15 cellular contexts compared by ENCODE assay signal in genomic region chr10:96999337-96999736, GRCh38.
A peak's percentile ranks its signal among the peaks of the same experiment; 100 is the strongest.
DNase-seq lines count a peak whose midpoint lies in the region; ATAC-seq and TF ChIP-seq lines count a peak whose summit lies in the region.
"Had no signal": no experiment of that assay in that cellular context is flagged by ENCODE, and none has a peak within 500 bp of the region (broad histone marks: within the 10 kb centered on the region; RNA-seq: fewer than 3 reads in every experiment).

No MANE protein-coding gene starts in this region.

- no peaks in the 10 kb centered on the region for H3K9me3 ChIP-seq in right atrium auricular region
- H3K9me3 ChIP-seq in heart left ventricle, result no peaks in the 10 kb centered on the region
- H3K9me3 ChIP-seq in naive thymus-derived CD4-positive, alpha-beta T cell (ENCODE audit: control insufficient read depth in 2 of 3, low read length in 3 of 3), result no peaks in the 10 kb centered on the region
- no peaks in the 10 kb centered on the region for H3K9me3 ChIP-seq in psoas muscle
- H3K9me3 ChIP-seq: BLaER1 treated with 17β-estradiol and CSF1 and Interleukin-3, amounts not matched to agents 10 nM and 100 nM had no signal

- POLR2A ChIA-PET in naive thymus-derived CD4-positive, alpha-beta T cell (lab: Charles Lee), result no interaction called here

- intact Hi-C loops in heart left ventricle (cut with DNase I) (no loop called here), psoas muscle (cut with DNase I) (no loop called here)
- intact Hi-C loops in naive thymus-derived CD4-positive, alpha-beta T cell (cut with micrococcal nuclease), result no loop called here

- ATAC-seq in heart left ventricle, result no peak
- peak; percentile 18 for ATAC-seq in activated T-helper 17 cell treated with anti-CD3 and anti-CD28 coated beads, Interleukin-2, amount 50 U/mL, for 72 hours (replicated peaks)
- peak; percentile 6 for ATAC-seq in naive thymus-derived CD4-positive, alpha-beta T cell
- ATAC-seq in psoas muscle, result no peak
- ATAC-seq: HCT116 had no signal

- H3K27me3 ChIP-seq in right atrium auricular region (no peaks in the 10 kb centered on the region), heart left ventricle (no peaks in the 10 kb centered on the region), psoas muscle (ENCODE audit: insufficient read depth in 3 of 3, low read length in 2 of 3) (no peaks in the 10 kb centered on the region)
- H3K27me3 ChIP-seq in naive thymus-derived CD4-positive, alpha-beta T cell (ENCODE audit: control insufficient read depth in 2 of 2, insufficient read depth in 2 of 2, low read length in 2 of 2), result no peaks in the 10 kb centered on the region
- H3K27me3 ChIP-seq: BLaER1 treated with 17β-estradiol and CSF1 and Interleukin-3, amounts not matched to agents 10 nM and 100 nM had no signal

- DNase-seq in right atrium auricular region (ENCODE audit: low spot score) (peak; percentile 40), heart left ventricle (no peak), NCI-H1105 treated with DMSO at 0.1 percent for 48 hours (lab: John Stamatoyannopoulos, UW) (no peak), SHP77 (lab: John Stamatoyannopoulos, UW) (no peak), psoas muscle (no peak)
- DNase-seq in naive thymus-derived CD4-positive, alpha-beta T cell, result no peak
- DNase-seq: ACHN; CD4-positive, CD25-positive, alpha-beta regulatory T cell; DMS 273 treated with DMSO at 0.1 percent for 48 hours; GM23248 had no signal

- H3K9me3 Mint-ChIP-seq in activated T-helper 17 cell treated with anti-CD3 and anti-CD28 coated beads, Interleukin-2, amount 50 U/mL, for 72 hours, result no peaks in the 10 kb centered on the region
- no peaks in the 10 kb centered on the region for H3K9me3 Mint-ChIP-seq in naive thymus-derived CD4-positive, alpha-beta T cell
- H3K9me3 Mint-ChIP-seq: CD4-positive, CD25-positive, alpha-beta regulatory T cell had no signal

- no peak overlapping the region for H3K4me3 Mint-ChIP-seq in activated T-helper 17 cell treated with anti-CD3 and anti-CD28 coated beads, Interleukin-2, amount 50 U/mL, for 72 hours
- H3K4me3 Mint-ChIP-seq in naive thymus-derived CD4-positive, alpha-beta T cell, result no peak overlapping the region
- H3K4me3 Mint-ChIP-seq: CD4-positive, CD25-positive, alpha-beta regulatory T cell had no signal

- H3K27ac ChIP-seq in right atrium auricular region (no peak overlapping the region), heart left ventricle (no peak overlapping the region), psoas muscle (no peak overlapping the region)
- H3K27ac ChIP-seq in naive thymus-derived CD4-positive, alpha-beta T cell (ENCODE audit: low read depth, low read length), result no peak overlapping the region
- H3K27ac ChIP-seq: BLaER1 treated with 17β-estradiol and CSF1 and Interleukin-3, amounts not matched to agents 10 nM and 100 nM; GM23248; HL-60 had no signal

- no peak for TF ChIP-seq POLR2A in heart left ventricle (IDR thresholded peaks at IDR 0.05)

- H3K4me3 ChIP-seq in right atrium auricular region, result no peak overlapping the region
- no peak overlapping the region for H3K4me3 ChIP-seq in heart left ventricle
- H3K4me3 ChIP-seq in naive thymus-derived CD4-positive, alpha-beta T cell (ENCODE audit: low read length), result no peak overlapping the region
- H3K4me3 ChIP-seq in psoas muscle, result no peak overlapping the region
- H3K4me3 ChIP-seq: BLaER1 treated with 17β-estradiol and CSF1 and Interleukin-3, amounts not matched to agents 10 nM and 100 nM; GM12878; GM23248 had no signal

- H3K4me1 ChIP-seq in right atrium auricular region (peaks cover 0 to 12% of the 10 kb centered on the region in 2 donors), heart left ventricle (peaks cover 0 to 19% (median 4%) of the 10 kb centered on the region in 12 donors), psoas muscle (peaks cover 6% of the 10 kb centered on the region)
- no peaks in the 10 kb centered on the region for H3K4me1 ChIP-seq in naive thymus-derived CD4-positive, alpha-beta T cell (ENCODE audit: control insufficient read depth in 2 of 2, insufficient read depth in 2 of 2, low read length in 2 of 2)

- H3K36me3 Mint-ChIP-seq in activated T-helper 17 cell treated with anti-CD3 and anti-CD28 coated beads, Interleukin-2, amount 50 U/mL, for 72 hours (ENCODE audit: low read depth), result no peaks in the 10 kb centered on the region
- H3K36me3 Mint-ChIP-seq in naive thymus-derived CD4-positive, alpha-beta T cell, result no peaks in the 10 kb centered on the region
- H3K36me3 Mint-ChIP-seq: CD4-positive, CD25-positive, alpha-beta regulatory T cell had no signal

- 87 to 93% (median 92%) methylated on average over 3 to 4 of the region's 4 CpGs for WGBS in heart left ventricle, 4 donors
- 92 to 96% (median 95%) methylated on average over 4 of the region's 4 CpGs for whole genome bisulfite sequencing in psoas muscle, 3 donors

- no peaks in the 10 kb centered on the region for H3K4me1 Mint-ChIP-seq in activated T-helper 17 cell treated with anti-CD3 and anti-CD28 coated beads, Interleukin-2, amount 50 U/mL, for 72 hours
- H3K4me1 Mint-ChIP-seq in naive thymus-derived CD4-positive, alpha-beta T cell, result no peaks in the 10 kb centered on the region
- H3K4me1 Mint-ChIP-seq: CD4-positive, CD25-positive, alpha-beta regulatory T cell had no signal

- H3K36me3 ChIP-seq in right atrium auricular region, result no peaks in the 10 kb centered on the region
- no peaks in the 10 kb centered on the region for H3K36me3 ChIP-seq in heart left ventricle
- H3K36me3 ChIP-seq in naive thymus-derived CD4-positive, alpha-beta T cell (ENCODE audit: control insufficient read depth in 2 of 3, insufficient read depth in 3 of 3, low read length in 3 of 3), result no peaks in the 10 kb centered on the region
- no peaks in the 10 kb centered on the region for H3K36me3 ChIP-seq in psoas muscle (ENCODE audit: insufficient read depth in 1 of 2, low read depth in 1 of 2)
- H3K36me3 ChIP-seq: BLaER1 treated with 17β-estradiol and CSF1 and Interleukin-3, amounts not matched to agents 10 nM and 100 nM had no signal

- no peak for TF ChIP-seq CTCF in right atrium auricular region (IDR thresholded peaks at IDR 0.05)
- TF ChIP-seq CTCF in heart left ventricle (IDR thresholded peaks at IDR 0.05), result no peak
- no peak for TF ChIP-seq CTCF in psoas muscle (IDR thresholded peaks at IDR 0.05)

- H3K27me3 Mint-ChIP-seq in activated T-helper 17 cell treated with anti-CD3 and anti-CD28 coated beads, Interleukin-2, amount 50 U/mL, for 72 hours, result no peaks in the 10 kb centered on the region
- H3K27me3 Mint-ChIP-seq in naive thymus-derived CD4-positive, alpha-beta T cell, result no peaks in the 10 kb centered on the region
- H3K27me3 Mint-ChIP-seq: CD4-positive, CD25-positive, alpha-beta regulatory T cell had no signal

- CTCF ChIA-PET in naive thymus-derived CD4-positive, alpha-beta T cell (lab: Charles Lee), result no interaction called here

- H3K27ac Mint-ChIP-seq in activated T-helper 17 cell treated with anti-CD3 and anti-CD28 coated beads, Interleukin-2, amount 50 U/mL, for 72 hours, result no peak overlapping the region
- no peak overlapping the region for H3K27ac Mint-ChIP-seq in naive thymus-derived CD4-positive, alpha-beta T cell
- H3K27ac Mint-ChIP-seq: CD4-positive, CD25-positive, alpha-beta regulatory T cell had no signal

Comparison
In these comparisons a context has a peak if more than half of its experiments do, and no peak if none do; other contexts are left out.
1. ATAC-seq: peak in activated T-helper 17 cell treated with anti-CD3 and anti-CD28 coated beads, Interleukin-2, amount 50 U/mL, for 72 hours (single experiment) and naive thymus-derived CD4-positive, alpha-beta T cell (single experiment); none in heart left ventricle (0 of 4) and psoas muscle (0 of 4).